In the genomic region with DNA sequence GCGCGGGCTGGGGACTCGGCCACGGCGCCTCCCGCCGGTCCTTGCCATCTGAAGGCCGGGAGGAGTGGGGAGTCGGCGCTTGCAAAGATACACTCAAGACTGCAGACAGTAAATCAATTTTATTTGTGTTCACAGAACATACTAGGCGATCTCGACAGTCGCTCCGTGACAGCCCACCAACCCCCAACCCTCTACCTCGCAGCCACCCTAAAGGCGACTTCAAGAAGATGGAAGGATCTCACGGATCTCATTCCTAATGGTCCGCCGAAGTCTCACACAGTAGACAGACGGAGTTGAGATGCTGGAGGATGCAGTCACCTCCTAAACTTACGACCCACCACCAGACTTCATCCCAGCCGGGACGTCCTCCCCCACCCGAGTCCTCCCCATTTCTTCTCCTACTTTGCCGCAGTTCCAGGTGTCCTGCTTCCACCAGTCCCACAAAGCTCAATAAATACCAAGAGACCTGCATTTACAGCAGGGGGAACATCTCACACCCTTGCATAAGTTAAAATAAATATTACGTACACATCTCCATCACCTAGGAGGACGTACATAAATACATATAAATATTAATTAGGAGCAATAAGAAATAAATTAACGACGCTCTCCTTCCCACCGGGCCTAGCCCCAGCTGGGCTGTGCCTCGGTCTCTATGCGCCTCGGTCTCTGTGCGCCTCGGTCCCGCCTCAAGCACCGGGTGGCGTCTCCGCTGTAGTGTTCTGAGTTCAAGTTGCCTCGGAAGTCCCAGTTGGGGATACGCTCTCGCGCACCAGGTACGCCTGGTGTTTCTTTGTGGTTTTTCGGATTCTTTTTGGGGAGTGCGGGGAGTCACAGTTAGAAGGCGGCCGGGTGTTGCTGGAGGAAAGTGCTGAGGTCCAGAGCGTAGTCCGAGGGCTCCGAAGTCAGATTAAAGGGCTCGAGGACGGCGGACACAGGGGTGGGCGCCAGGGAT, we compare ENCODE assay signal across 8 cellular contexts. TPM values are rescaled to one million over a fixed set of nuclear protein-coding genes. Genes with fewer than 3 reads are reported as not detected.
DNase-seq lines count a peak whose midpoint lies in the region; ATAC-seq, FAIRE-seq and TF ChIP-seq lines count a peak whose summit lies in the region.

No MANE protein-coding gene starts in this region.

- no peaks in the 10 kb centered on the region for H3K36me3 ChIP-seq in prostate gland

- H3K4me1 ChIP-seq in prostate gland (replicated peaks), result no peaks in the 10 kb centered on the region

- no peaks in the 10 kb centered on the region for H3K36me3 Mint-ChIP-seq in IgD-negative memory B cell

- H3K4me3 Mint-ChIP-seq in IgD-negative memory B cell, result peak overlapping the region; percentile 79 to 94 (median 90)

- H3K4me1 Mint-ChIP-seq in IgD-negative memory B cell, result peaks cover 13 to 28% (median 20%) of the 10 kb centered on the region in 3 donors

- H3K9me3 Mint-ChIP-seq in IgD-negative memory B cell, result no peaks in the 10 kb centered on the region

- no peak for FAIRE-seq in HTR-8/SVneo (lab: Jason Lieb, UNC)

- TF ChIP-seq POLR2A in prostate gland (IDR thresholded peaks at IDR 0.05), result no peak

- H3K27me3 ChIP-seq in prostate gland (replicated peaks; ENCODE audit: insufficient read depth), result no peaks in the 10 kb centered on the region

- H3K27ac Mint-ChIP-seq in IgD-negative memory B cell, result peak overlapping the region; percentile 36 to 90 (median 89)

- no peak for TF ChIP-seq CTCF in prostate gland (IDR thresholded peaks at IDR 0.05)

- H3K27ac ChIP-seq in prostate gland, result peak overlapping the region; percentile 95

- WGBS in prostate gland, result 4% methylated on average over 55 of the region's 55 CpGs

- no peaks in the 10 kb centered on the region for H3K27me3 Mint-ChIP-seq in IgD-negative memory B cell

- intact Hi-C loops in prostate gland (cut with DNase I), result loop anchor here (5.0 kb wide), 4 partner anchors 39 to 334 kb away; no protein-coding TSS in a partner anchor

- H3K9me3 ChIP-seq in prostate gland, result no peaks in the 10 kb centered on the region

- peak; percentile 70 for DNase-seq in DMS53 (lab: John Stamatoyannopoulos, UW)
- DNase-seq in DMS53 treated with DMSO at 0.1 percent for 48 hours (lab: John Stamatoyannopoulos, UW; ENCODE audit: unreplicated experiment), result no peak
- peak; percentile 13 for DNase-seq in activated T-helper 1 cell treated with Interleukin-2 at 50 U/mL for 16 hours (ENCODE audit: low read depth)
- DNase-seq in glomerular visceral epithelial cell (ENCODE audit: extremely low spot score), result peak; percentile 43
- DNase-seq in prostate gland (ENCODE audit: low spot score), result no peak
- DNase-seq in HTR-8/SVneo (ENCODE audit: insufficient read length, low spot score), result no peak

- no peak for ATAC-seq in HG02981 (IDR thresholded peaks at IDR 0.05; ENCODE audit: unreplicated experiment)

- H3K4me3 ChIP-seq in prostate gland, result peak overlapping the region; percentile 76 to 79

RNA-seq across cellular contexts. Expression of gene FLOT1, which starts 0.9 kb away (rescaled TPM):
- 97.3 TPM for polyA plus RNA-seq in IgD-negative memory B cell
- total RNA-seq in prostate gland, result 100 to 1,000 TPM; 117 to 133 TPM

RNA-seq across cellular contexts. Expression of gene IER3, which starts 1.0 kb away (rescaled TPM):
- 0.73 TPM for polyA plus RNA-seq in IgD-negative memory B cell
- 10 to 100 TPM; 13.9 to 26.4 TPM for total RNA-seq in prostate gland

RNA-seq across cellular contexts. Expression of gene TUBB, which starts 23.2 kb away (rescaled TPM):
- polyA plus RNA-seq in IgD-negative memory B cell, result 156 TPM
- total RNA-seq in prostate gland, result 100 to 1,000 TPM; 196 to 270 TPM

RNA-seq across cellular contexts. Expression of gene MDC1, which starts 26.3 kb away (rescaled TPM):
- polyA plus RNA-seq in IgD-negative memory B cell, result 4.6 TPM
- total RNA-seq in prostate gland, result 10 to 100 TPM; 20.5 to 26.3 TPM

RNA-seq across cellular contexts. Expression of gene NRM, which starts 52.6 kb away (rescaled TPM):
- polyA plus RNA-seq in IgD-negative memory B cell, result 56.1 TPM
- 1 to 10 TPM; 5.9 to 7.3 TPM for total RNA-seq in prostate gland

Comparison
In these comparisons a context has a peak if more than half of its experiments do, and no peak if none do; other contexts are left out.
1. DNase-seq: peak in DMS53 (single experiment), activated T-helper 1 cell treated with Interleukin-2 at 50 U/mL for 16 hours (single experiment) and glomerular visceral epithelial cell (single experiment); none in DMS53 treated with DMSO at 0.1 percent for 48 hours (single experiment), prostate gland (single experiment) and HTR-8/SVneo (single experiment).